8 cellular contexts compared by ENCODE assay signal in genomic region chr2:235666240-235666781, GRCh38.
DNase-seq lines count a peak whose midpoint lies in the region; ATAC-seq lines count a peak whose summit lies in the region.

No MANE protein-coding gene starts in this region.

- H3K9me3 ChIP-seq in iPS-18a (ENCODE audit: control insufficient read depth, low read depth, low read length): no peaks in the 10 kb centered on the region

- H3K9ac ChIP-seq in iPS-18a (ENCODE audit: low read length): peak overlapping the region; percentile 35

- no peaks in the 10 kb centered on the region for H3K36me3 ChIP-seq in iPS-18a (ENCODE audit: control insufficient read depth, low read depth, low read length)

- DNase-seq in GM04503 (ENCODE audit: low read depth) (peak; percentile 83), NCI-H2196 (lab: John Stamatoyannopoulos, UW; ENCODE audit: unreplicated experiment) (peak; percentile 71), T47D (ENCODE audit: low read depth in 1 of 2, low spot score in 1 of 2) (peak; percentile 62 to 89), skeletal muscle cell (ENCODE audit: low read depth) (peak; percentile 59)

- H3K27ac ChIP-seq in iPS-18a (ENCODE audit: low read length): no peak overlapping the region

- in situ Hi-C loops in T47D (cut with HindIII; ENCODE audit: low pct_unique_long_range_greater_than_20kb, low sequenced_read_pairs): no loop called here

- peaks cover 41% of the 10 kb centered on the region for H3K4me1 ChIP-seq in iPS-18a (ENCODE audit: control insufficient read depth, low read depth, low read length)

- H3K4me3 ChIP-seq in iPS-18a (ENCODE audit: low read length) (peak overlapping the region; percentile 47), skeletal muscle cell (ENCODE audit: low read depth, low read length) (peak overlapping the region; percentile 21)

- ATAC-seq in HG02588 (IDR thresholded peaks at IDR 0.05; ENCODE audit: unreplicated experiment): no peak
- no peak for ATAC-seq in GM19452 (IDR thresholded peaks at IDR 0.05; ENCODE audit: unreplicated experiment)
- no peak for ATAC-seq in GM21526 (IDR thresholded peaks at IDR 0.05; ENCODE audit: low FRiP score, unreplicated experiment)

- peaks cover 18% of the 10 kb centered on the region for H3K27me3 ChIP-seq in iPS-18a (ENCODE audit: control insufficient read depth, insufficient read depth, low read length)
